In the genomic region with DNA sequence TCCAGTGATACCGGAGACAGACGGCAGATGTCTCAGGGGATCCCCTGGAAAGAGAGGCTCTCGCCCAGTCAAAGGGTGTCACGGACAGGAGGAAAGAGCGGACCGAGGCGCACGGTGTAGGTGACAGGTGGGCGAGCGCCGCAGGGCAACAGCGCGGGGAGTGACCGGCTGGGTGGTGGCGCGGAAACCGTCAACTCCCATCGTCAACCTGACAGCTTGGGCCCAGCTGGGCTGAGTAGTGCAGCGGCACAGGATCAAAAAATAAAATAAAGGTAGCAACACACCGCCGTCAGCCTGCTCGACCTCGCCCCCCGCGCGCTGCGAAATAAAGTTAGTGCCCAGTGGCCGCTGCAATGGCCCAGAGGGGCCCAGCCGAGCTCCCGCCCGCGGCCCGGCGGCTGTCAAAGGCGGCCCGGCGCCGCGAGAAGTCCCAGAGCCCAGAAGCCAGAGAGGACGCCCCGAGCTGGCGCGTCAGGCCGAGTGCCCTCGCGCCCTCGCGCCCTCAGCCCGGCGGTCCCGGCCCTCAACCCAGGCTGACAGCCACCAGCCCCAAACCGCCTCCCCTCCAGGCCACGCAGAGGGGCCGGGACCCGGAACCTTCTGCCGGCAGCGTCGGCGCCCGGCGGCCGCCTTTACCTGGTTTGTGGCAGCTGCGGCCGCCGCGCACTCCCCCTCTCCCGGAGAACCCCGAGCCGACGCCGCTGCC, we compare ENCODE assay signal across 8 cellular contexts. TPM values are rescaled to one million over a fixed set of nuclear protein-coding genes. Genes with fewer than 3 reads are reported as not detected.
A peak's percentile ranks its signal among the peaks of the same experiment; 100 is the strongest.
DNase-seq lines count a peak whose midpoint lies in the region; ATAC-seq, FAIRE-seq and TF ChIP-seq lines count a peak whose summit lies in the region.

A gene with protein sequence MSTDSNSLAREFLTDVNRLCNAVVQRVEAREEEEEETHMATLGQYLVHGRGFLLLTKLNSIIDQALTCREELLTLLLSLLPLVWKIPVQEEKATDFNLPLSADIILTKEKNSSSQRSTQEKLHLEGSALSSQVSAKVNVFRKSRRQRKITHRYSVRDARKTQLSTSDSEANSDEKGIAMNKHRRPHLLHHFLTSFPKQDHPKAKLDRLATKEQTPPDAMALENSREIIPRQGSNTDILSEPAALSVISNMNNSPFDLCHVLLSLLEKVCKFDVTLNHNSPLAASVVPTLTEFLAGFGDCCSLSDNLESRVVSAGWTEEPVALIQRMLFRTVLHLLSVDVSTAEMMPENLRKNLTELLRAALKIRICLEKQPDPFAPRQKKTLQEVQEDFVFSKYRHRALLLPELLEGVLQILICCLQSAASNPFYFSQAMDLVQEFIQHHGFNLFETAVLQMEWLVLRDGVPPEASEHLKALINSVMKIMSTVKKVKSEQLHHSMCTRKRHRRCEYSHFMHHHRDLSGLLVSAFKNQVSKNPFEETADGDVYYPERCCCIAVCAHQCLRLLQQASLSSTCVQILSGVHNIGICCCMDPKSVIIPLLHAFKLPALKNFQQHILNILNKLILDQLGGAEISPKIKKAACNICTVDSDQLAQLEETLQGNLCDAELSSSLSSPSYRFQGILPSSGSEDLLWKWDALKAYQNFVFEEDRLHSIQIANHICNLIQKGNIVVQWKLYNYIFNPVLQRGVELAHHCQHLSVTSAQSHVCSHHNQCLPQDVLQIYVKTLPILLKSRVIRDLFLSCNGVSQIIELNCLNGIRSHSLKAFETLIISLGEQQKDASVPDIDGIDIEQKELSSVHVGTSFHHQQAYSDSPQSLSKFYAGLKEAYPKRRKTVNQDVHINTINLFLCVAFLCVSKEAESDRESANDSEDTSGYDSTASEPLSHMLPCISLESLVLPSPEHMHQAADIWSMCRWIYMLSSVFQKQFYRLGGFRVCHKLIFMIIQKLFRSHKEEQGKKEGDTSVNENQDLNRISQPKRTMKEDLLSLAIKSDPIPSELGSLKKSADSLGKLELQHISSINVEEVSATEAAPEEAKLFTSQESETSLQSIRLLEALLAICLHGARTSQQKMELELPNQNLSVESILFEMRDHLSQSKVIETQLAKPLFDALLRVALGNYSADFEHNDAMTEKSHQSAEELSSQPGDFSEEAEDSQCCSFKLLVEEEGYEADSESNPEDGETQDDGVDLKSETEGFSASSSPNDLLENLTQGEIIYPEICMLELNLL (N-terminal part only) (minus strand): TSS at position 700 of the 706 bp plus-strand sequence. CDS start 36,489 bp downstream, outside the sequence.

- H4K91ac ChIP-seq in neuronal stem cell (ENCODE audit: low read depth, low read length, poor library complexity), result no peak within 1 kb of the TSS

- no peaks in the 10 kb centered on the region for H3K27me3 Mint-ChIP-seq in CD8-positive, alpha-beta T cell (ENCODE audit: low read depth)

- no peak within 1 kb of the TSS for H3K14ac ChIP-seq in neuronal stem cell (ENCODE audit: low read length)

- no peaks in the 10 kb centered on the region for H3K79me1 ChIP-seq in neuronal stem cell (ENCODE audit: low read depth, low read length)

- intact Hi-C loops in CD8-positive, alpha-beta T cell (cut with DNase I, micrococcal nuclease), result loop anchor here (1.0 to 10.0 kb wide), 12 partner anchors 50 to 1256 kb away; partner anchors contain the start of genes ARID4B (in 2 of the 2), B3GALNT2 (in 2 of the 2), ERO1B (in 2 of the 2) and GGPS1 (in 2 of the 2)

- peak within 1 kb of the TSS; percentile 100 for H3K4me2 ChIP-seq in neuronal stem cell (ENCODE audit: insufficient read depth, low read length, poor library complexity, severe bottlenecking)

- no peak within 1 kb of the TSS for H4K8ac ChIP-seq in neuronal stem cell (ENCODE audit: low read depth, low read length)

- H2AK5ac ChIP-seq in neuronal stem cell (ENCODE audit: low read depth, low read length), result no peak within 1 kb of the TSS

- no peak within 1 kb of the TSS for H2BK15ac ChIP-seq in neuronal stem cell (ENCODE audit: low read length)

- peak; percentile 9 for TF ChIP-seq CTCF in CD8-positive, alpha-beta T cell (IDR thresholded peaks at IDR 0.05)

- H3K9me3 ChIP-seq in CD8-positive, alpha-beta T cell (ENCODE audit: low read length), result no peaks in the 10 kb centered on the region
- H3K9me3 ChIP-seq in neuronal stem cell (replicated peaks in 1 of 2; ENCODE audit: control insufficient read depth in 2 of 2, insufficient read depth in 1 of 2, low read depth in 1 of 2, low read length in 2 of 2), result no peaks in the 10 kb centered on the region

- peaks cover 10% of the 10 kb centered on the region for H3K36me3 Mint-ChIP-seq in CD8-positive, alpha-beta T cell

- WGBS in neuronal stem cell (ENCODE audit: extremely low coverage in 2 of 2, insufficient read length in 2 of 2, insufficient replicate concordance in 1 of 2), 2 donors, result no CpG with 5 or more reads among the region's 71 CpGs

- H3K9me3 Mint-ChIP-seq in CD8-positive, alpha-beta T cell, result no peaks in the 10 kb centered on the region

- POLR2A ChIA-PET in CD8-positive, alpha-beta T cell (lab: Charles Lee), result interaction anchor here (0.8 to 2.7 kb wide), 7 partner anchors 9 to 105 kb away, joined by 3 to 23 read pairs (median 4); no protein-coding TSS in a partner anchor

- no peaks in the 10 kb centered on the region for H3K27me3 ChIP-seq in CD8-positive, alpha-beta T cell (ENCODE audit: insufficient read depth, low read length)
- peaks cover 0 to 10% (median 5%) of the 10 kb centered on the region in 3 experiments for H3K27me3 ChIP-seq in neuronal stem cell (ENCODE audit: control insufficient read depth in 3 of 3, insufficient read depth in 3 of 3, low read depth in 1 of 3, low read length in 3 of 3)

- peak within 1 kb of the TSS; percentile 99 for H3K27ac Mint-ChIP-seq in CD8-positive, alpha-beta T cell

- FAIRE-seq in RCC 7860 (lab: Jason Lieb, UNC), result no peak
- no peak for FAIRE-seq in frontal cortex (lab: Jason Lieb, UNC)

- peak in 6 of 7 experiments; percentile 37 to 69 (median 60) for DNase-seq in CD8-positive, alpha-beta T cell
- DNase-seq in RCC 7860 (ENCODE audit: low spot score) (peak; percentile 48), frontal cortex (ENCODE audit: low spot score in 2 of 2) (peak in 1 of 2 donors; percentile 19), neuronal stem cell (ENCODE audit: low spot score) (peak; percentile 44), ureter (ENCODE audit: low spot score) (peak; percentile 57)
- peak; percentile 85 for DNase-seq in activated effector memory CD4-positive, alpha-beta T cell treated with anti-CD3 and anti-CD28 coated beads, Interleukin-2, amount 50 U/mL, for 16 hours

- H3K4me3 ChIP-seq in CD8-positive, alpha-beta T cell (ENCODE audit: low read depth, low read length), result peak within 1 kb of the TSS; percentile 89
- peak within 1 kb of the TSS; percentile 90 to 91 for H3K4me3 ChIP-seq in neuronal stem cell (ENCODE audit: low read length in 2 of 2)

- ATAC-seq in CD8-positive, alpha-beta T cell, result peak; percentile 8
- ATAC-seq in GM19395 (IDR thresholded peaks at IDR 0.05; ENCODE audit: unreplicated experiment) (peak; percentile 49), HG03442 (IDR thresholded peaks at IDR 0.05; ENCODE audit: unreplicated experiment) (peak; percentile 41)

- H3K9ac ChIP-seq in neuronal stem cell (ENCODE audit: low read depth, low read length, poor library complexity), result peak within 1 kb of the TSS; percentile 91

- peak within 1 kb of the TSS; percentile 95 for H3K4me3 Mint-ChIP-seq in CD8-positive, alpha-beta T cell

- H2BK5ac ChIP-seq in neuronal stem cell (ENCODE audit: low read length), result peak within 1 kb of the TSS; percentile 82

- peaks cover 54% of the 10 kb centered on the region for H3K4me1 Mint-ChIP-seq in CD8-positive, alpha-beta T cell (ENCODE audit: low read depth)

- peak within 1 kb of the TSS; percentile 73 for H3K23ac ChIP-seq in neuronal stem cell (ENCODE audit: low read depth, low read length, poor library complexity)

- H3K4me1 ChIP-seq in CD8-positive, alpha-beta T cell (ENCODE audit: insufficient read depth, low read length), result peaks cover 27% of the 10 kb centered on the region
- H3K4me1 ChIP-seq in neuronal stem cell (ENCODE audit: control insufficient read depth in 2 of 2, insufficient read depth in 1 of 2, low read depth in 1 of 2, low read length in 2 of 2), result peaks cover 3% of the 10 kb centered on the region in 2 donors

- peak within 1 kb of the TSS; percentile 58 for H2BK12ac ChIP-seq in neuronal stem cell (ENCODE audit: low read length)

- H3K27ac ChIP-seq in CD8-positive, alpha-beta T cell (ENCODE audit: low read depth, low read length), result peak within 1 kb of the TSS; percentile 99
- peak within 1 kb of the TSS; percentile 78 for H3K27ac ChIP-seq in neuronal stem cell (replicated peaks; ENCODE audit: low read length)

- peak within 1 kb of the TSS; percentile 92 for H3K18ac ChIP-seq in neuronal stem cell (ENCODE audit: low read length)

- H3K4ac ChIP-seq in neuronal stem cell (ENCODE audit: low read length), result no peak within 1 kb of the TSS

- peak within 1 kb of the TSS; percentile 96 for H2AFZ ChIP-seq in neuronal stem cell (ENCODE audit: low read length)

- CTCF ChIA-PET in CD8-positive, alpha-beta T cell (lab: Charles Lee), result interaction anchor here (0.6 to 9.6 kb wide), 16 partner anchors 9 to 150 kb away, joined by 3 to 103 read pairs (median 4); no protein-coding TSS in a partner anchor

- no peak within 1 kb of the TSS for H2BK120ac ChIP-seq in neuronal stem cell (ENCODE audit: low read depth, low read length)

- no peaks in the 10 kb centered on the region for H3K36me3 ChIP-seq in CD8-positive, alpha-beta T cell (ENCODE audit: insufficient read depth, low read length)
- no peaks in the 10 kb centered on the region for H3K36me3 ChIP-seq in neuronal stem cell (replicated peaks in 1 of 2; ENCODE audit: control insufficient read depth in 2 of 2, insufficient read depth in 2 of 2, low read length in 2 of 2)

RNA-seq across cellular contexts. Expression of the gene that starts here (rescaled TPM):
- 10 to 100 TPM; 34.1 to 38.7 TPM for total RNA-seq in CD8-positive, alpha-beta T cell
- total RNA-seq in frontal cortex, result 66.0 TPM
- 2.1 TPM for polyA plus RNA-seq in neuronal stem cell (2013, experiment 1 of 2)
- 1.4 TPM for polyA plus RNA-seq in neuronal stem cell (2013, experiment 2 of 2)
- 66.1 TPM for total RNA-seq in ureter
